17 cellular contexts compared by ENCODE assay signal in genomic region chr3:35927441-35927840, GRCh38.
DNase-seq lines count a peak whose midpoint lies in the region; ATAC-seq and TF ChIP-seq lines count a peak whose summit lies in the region.
"Had no signal": no experiment of that assay in that cellular context is flagged by ENCODE, and none has a peak within 500 bp of the region (broad histone marks: within the 10 kb centered on the region; RNA-seq: fewer than 3 reads in every experiment).

No MANE protein-coding gene starts in this region.

- no peak overlapping the region for H3K4me3 ChIP-seq in dorsolateral prefrontal cortex
- H3K4me3 ChIP-seq: BLaER1 treated with 17β-estradiol and CSF1 and Interleukin-3, amounts not matched to agents 10 nM and 100 nM; GM12878; GM23338 had no signal

- ATAC-seq in GM18520 (IDR thresholded peaks at IDR 0.05; ENCODE audit: unreplicated experiment) = no peak
- ATAC-seq in GM19455 (IDR thresholded peaks at IDR 0.05; ENCODE audit: unreplicated experiment) = no peak
- ATAC-seq: CD8-positive, alpha-beta T cell; GM12878; GM23338; HepG2 had no signal

- DNase-seq in NCI-H526 treated with DMSO at 0.1 percent for 48 hours (lab: John Stamatoyannopoulos, UW) (peak; percentile 57), dorsolateral prefrontal cortex (no peak), putamen (ENCODE audit: low spot score) (peak; percentile 82), COLO668 (lab: John Stamatoyannopoulos, UW; ENCODE audit: unreplicated experiment) (no peak)
- DNase-seq: CD8-positive, alpha-beta T cell; COR-L47; DMS 273 treated with DMSO at 0.1 percent for 48 hours; DMS53; DND-41; EL; HCEC 1CT had no signal

- intact Hi-C loops in dorsolateral prefrontal cortex (cut with DNase I) = loop anchor here in 1 of 2 donors (10.0 kb wide), 1 partner anchor 63 kb away; no protein-coding TSS in a partner anchor

- TF ChIP-seq CTCF in dorsolateral prefrontal cortex (IDR thresholded peaks at IDR 0.05 in 54 of 56, conservative IDR thresholded peaks at IDR 0.05 in 2 of 56; ENCODE audit: low read depth in 1 of 56, partially characterized antibody in 56 of 56) = no peak

- H3K27me3 ChIP-seq in dorsolateral prefrontal cortex = no peaks in the 10 kb centered on the region
- H3K27me3 ChIP-seq: BLaER1 treated with 17β-estradiol and CSF1 and Interleukin-3, amounts not matched to agents 10 nM and 100 nM had no signal

- H3K27ac ChIP-seq in dorsolateral prefrontal cortex = peak overlapping the region in 39 of 59 donors; percentile 1 to 74 (median 49)
- H3K27ac ChIP-seq: BLaER1 treated with 17β-estradiol and CSF1 and Interleukin-3, amounts not matched to agents 10 nM and 100 nM had no signal

Comparison
In these comparisons a context has a peak if more than half of its experiments do, and no peak if none do; other contexts are left out.
1. DNase-seq: peak in NCI-H526 treated with DMSO at 0.1 percent for 48 hours (single experiment) and putamen (single experiment); none in dorsolateral prefrontal cortex (0 of 10) and COLO668 (single experiment).